ENCODE assay signal across 2 cellular contexts in the genomic region with DNA sequence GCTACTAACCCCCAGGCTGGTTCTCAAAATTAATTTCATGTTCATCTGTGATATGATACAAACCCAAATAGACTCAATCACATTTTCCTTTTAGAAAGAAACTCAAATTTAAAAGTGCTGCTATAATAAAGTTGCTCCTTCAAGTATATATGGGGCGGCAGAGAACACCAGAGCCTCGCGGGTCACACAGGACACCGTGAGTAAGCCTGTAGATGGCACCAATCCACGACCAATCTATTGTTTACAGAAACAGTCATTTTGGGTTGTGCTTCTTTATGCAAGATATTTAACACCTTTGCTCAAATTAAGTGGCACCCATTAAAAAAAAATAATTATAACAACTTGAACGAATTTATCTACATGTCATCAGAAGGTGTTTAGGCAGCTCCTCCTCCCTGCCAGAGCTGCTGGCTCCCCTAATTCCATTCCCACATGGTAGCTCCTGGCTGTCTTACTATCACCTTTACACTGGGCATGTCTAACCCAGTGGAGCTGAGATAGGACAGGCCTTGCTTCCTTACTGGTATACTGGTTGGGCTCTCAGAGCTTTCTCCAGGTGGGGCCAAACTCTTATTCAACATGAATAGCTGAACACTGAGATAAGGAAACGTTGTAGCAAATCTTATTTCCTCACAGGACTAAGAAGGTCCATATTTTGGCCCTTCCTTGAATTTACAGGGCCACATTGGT.
TF ChIP-seq lines count a peak whose summit lies in the region.

No MANE protein-coding gene starts in this region.

TF ChIP-seq in HepG2, 621 proteins besides CTCF, POLR2A, EP300 and RAD21:
- TF ChIP-seq, protein P1, sequence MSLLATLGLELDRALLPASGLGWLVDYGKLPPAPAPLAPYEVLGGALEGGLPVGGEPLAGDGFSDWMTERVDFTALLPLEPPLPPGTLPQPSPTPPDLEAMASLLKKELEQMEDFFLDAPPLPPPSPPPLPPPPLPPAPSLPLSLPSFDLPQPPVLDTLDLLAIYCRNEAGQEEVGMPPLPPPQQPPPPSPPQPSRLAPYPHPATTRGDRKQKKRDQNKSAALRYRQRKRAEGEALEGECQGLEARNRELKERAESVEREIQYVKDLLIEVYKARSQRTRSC (CRISPR knock-in tag; IDR thresholded peaks at IDR 0.05; ENCODE audit: low read depth) = no peak
- TF ChIP-seq ZNF24 (IDR thresholded peaks at IDR 0.05) = no peak
- TF ChIP-seq MAZ (IDR thresholded peaks at IDR 0.05; ENCODE audit: borderline replicate concordance, low read depth, low read length) = no peak
- TF ChIP-seq MAZ (CRISPR knock-in tag; IDR thresholded peaks at IDR 0.05; ENCODE audit: low read depth) = no peak
- no peak for TF ChIP-seq ZBTB42 (CRISPR knock-in tag; IDR thresholded peaks at IDR 0.05)
- no peak for TF ChIP-seq TRIM24 (CRISPR knock-in tag; IDR thresholded peaks at IDR 0.05)
- TF ChIP-seq SP4 (CRISPR knock-in tag; IDR thresholded peaks at IDR 0.05) = no peak
- TF ChIP-seq HCFC1 (IDR thresholded peaks at IDR 0.05; ENCODE audit: low read depth, low read length) = no peak

TF ChIP-seq in H1, 55 proteins besides CTCF, POLR2A, EP300 and RAD21:
- TF ChIP-seq RFX5 (IDR thresholded peaks at IDR 0.05; ENCODE audit: borderline replicate concordance, low read depth, low read length) = no peak
- TF ChIP-seq JUND (IDR thresholded peaks at IDR 0.05; ENCODE audit: low read length) = peak; percentile 63; the same call in 1 of the 2 replicates
